In the genomic region with DNA sequence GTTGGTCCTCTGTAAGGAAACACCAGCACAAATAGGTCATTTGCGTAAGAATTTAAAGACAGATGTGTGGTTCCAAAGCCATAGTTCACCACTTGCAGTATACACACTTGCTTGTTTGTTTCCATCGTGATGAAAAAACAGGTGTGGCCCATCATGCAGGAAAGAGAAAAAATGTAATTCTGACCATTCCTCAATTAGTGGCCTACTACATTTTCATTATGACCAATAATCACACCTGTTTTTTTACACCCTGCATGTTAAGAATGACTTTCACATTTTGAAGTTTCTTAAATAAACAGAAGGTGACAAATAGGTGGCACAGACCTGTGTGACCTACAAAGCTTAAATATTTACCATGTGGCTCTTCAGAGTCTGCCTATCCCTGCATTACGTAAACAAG, we compare ENCODE assay signal across 22 cellular contexts. TPM values are rescaled to one million over a fixed set of nuclear protein-coding genes. Genes with fewer than 3 reads are reported as not detected.
DNase-seq lines count a peak whose midpoint lies in the region; ATAC-seq and TF ChIP-seq lines count a peak whose summit lies in the region.
"Had no signal": no experiment of that assay in that cellular context is flagged by ENCODE, and none has a peak within 500 bp of the region (broad histone marks: within the 10 kb centered on the region; RNA-seq: fewer than 3 reads in every experiment).

No MANE protein-coding gene starts in this region.

- H3K4me3 ChIP-seq in Loucy (ENCODE audit: low read length, poor library complexity, severe bottlenecking), result peak overlapping the region; percentile 95
- H3K4me3 ChIP-seq in smooth muscle cell, result no peak overlapping the region
- H3K4me3 ChIP-seq: mucosa of descending colon, Peyer's patch, transverse colon had no signal

- H3F3A ChIP-seq in Loucy (ENCODE audit: low read depth), result no peaks in the 10 kb centered on the region
- peaks cover 14% of the 10 kb centered on the region for H3F3A ChIP-seq in smooth muscle cell (ENCODE audit: low read depth)

- H4K20me1 ChIP-seq in Loucy (ENCODE audit: insufficient read depth, low read length, poor library complexity, severe bottlenecking) (peaks cover 26% of the 10 kb centered on the region), smooth muscle cell (ENCODE audit: low read depth) (peaks cover 21% of the 10 kb centered on the region)

- H3K36me3 Mint-ChIP-seq in activated T-cell treated with anti-CD3 and anti-CD28 coated beads, Interleukin-2, amount 50 U/mL, for 72 hours (ENCODE audit: insufficient read depth in 2 of 2), result peaks cover 0 to 4% of the 10 kb centered on the region in 2 donors
- no peaks in the 10 kb centered on the region for H3K36me3 Mint-ChIP-seq in brain

- peaks cover 42% of the 10 kb centered on the region for H3K4me1 ChIP-seq in Loucy (ENCODE audit: insufficient read depth, low read length, poor library complexity, severe bottlenecking)
- peaks cover 12% of the 10 kb centered on the region for H3K4me1 ChIP-seq in smooth muscle cell (ENCODE audit: low read depth)

- no peak for DNase-seq in activated T-cell treated with anti-CD3 and anti-CD28 coated beads, Interleukin-2, amount 50 U/mL, for 72 hours
- DNase-seq in activated T-cell treated with anti-CD3 and anti-CD28 coated beads, Interleukin-2, amount 50 U/mL, for 48 hours, result no peak
- DNase-seq in smooth muscle cell (lab: John Stamatoyannopoulos, UW; ENCODE audit: unreplicated experiment) (no peak), NCI-H226 (no peak)
- DNase-seq: ACHN; activated T-cell treated with anti-CD3 and anti-CD28 coated beads for 4 hours; dorsolateral prefrontal cortex; erythroblast; H9; left ventricle myocardium inferior; NCI-H1092 treated with DMSO at 0.1 percent for 48 hours; NCI-H774; Peyer's patch; right cardiac atrium; stimulated activated naive CD4-positive, alpha-beta T cell; transverse colon had no signal

- TF ChIP-seq CTCF in Loucy (conservative IDR thresholded peaks at IDR 0.05; ENCODE audit: low read length), result no peak
- TF ChIP-seq CTCF in brain (conservative IDR thresholded peaks at IDR 0.05), result no peak
- TF ChIP-seq CTCF in smooth muscle cell (IDR thresholded peaks at IDR 0.05; ENCODE audit: borderline replicate concordance, insufficient read depth, poor library complexity, severe bottlenecking), result no peak

- H3K79me2 ChIP-seq in Loucy (ENCODE audit: insufficient read depth, low read length) (peaks cover 27% of the 10 kb centered on the region), smooth muscle cell (ENCODE audit: low read depth) (peaks cover 27% of the 10 kb centered on the region)

- H3K4me2 ChIP-seq in Loucy (ENCODE audit: low read depth, low read length, poor library complexity, severe bottlenecking) (peak overlapping the region; percentile 97), smooth muscle cell (peak overlapping the region; percentile 75)

- H3K9me3 ChIP-seq in Loucy (ENCODE audit: insufficient read depth, low read depth, low read length) (no peaks in the 10 kb centered on the region), smooth muscle cell (replicated peaks; ENCODE audit: low read depth) (no peaks in the 10 kb centered on the region)
- H3K9me3 ChIP-seq: gastroesophageal sphincter, left ventricle myocardium inferior, mucosa of descending colon, Peyer's patch, transverse colon had no signal

- H3K27me3 Mint-ChIP-seq in activated T-cell treated with anti-CD3 and anti-CD28 coated beads, Interleukin-2, amount 50 U/mL, for 72 hours (ENCODE audit: low read depth), result no peaks in the 10 kb centered on the region
- H3K27me3 Mint-ChIP-seq in brain, result peaks cover 4% of the 10 kb centered on the region

- H3K36me3 ChIP-seq in Loucy (ENCODE audit: insufficient read depth, low read length) (no peaks in the 10 kb centered on the region), smooth muscle cell (ENCODE audit: low read depth) (no peaks in the 10 kb centered on the region)
- H3K36me3 ChIP-seq: left ventricle myocardium inferior, Peyer's patch, transverse colon had no signal

- no peaks in the 10 kb centered on the region for H3K9me2 ChIP-seq in Loucy (replicated peaks; ENCODE audit: low read depth, low read length)

- H3K9ac ChIP-seq in Loucy (ENCODE audit: low read depth, low read length, poor library complexity, severe bottlenecking), result peak overlapping the region; percentile 82
- no peak overlapping the region for H3K9ac ChIP-seq in smooth muscle cell (ENCODE audit: low read depth)

- H2AFZ ChIP-seq in Loucy (ENCODE audit: low read length) (peak overlapping the region; percentile 99; the same call in 1 of the 2 replicates), smooth muscle cell (ENCODE audit: low read depth) (no peak overlapping the region)

- H3K27me3 ChIP-seq in Loucy (ENCODE audit: insufficient read depth, low read length, poor library complexity, severe bottlenecking) (no peaks in the 10 kb centered on the region), smooth muscle cell (ENCODE audit: low read depth) (no peaks in the 10 kb centered on the region)
- H3K27me3 ChIP-seq: dorsolateral prefrontal cortex, gastroesophageal sphincter, Peyer's patch, transverse colon had no signal

- no peaks in the 10 kb centered on the region for H3K9me3 Mint-ChIP-seq in activated T-cell treated with anti-CD3 and anti-CD28 coated beads, Interleukin-2, amount 50 U/mL, for 72 hours
- peaks cover 0 to 3% (median 0%) of the 10 kb centered on the region in 5 experiments for H3K9me3 Mint-ChIP-seq in brain
- H3K9me3 Mint-ChIP-seq: H9 had no signal

- peak overlapping the region; percentile 64 for H3K27ac ChIP-seq in smooth muscle cell (ENCODE audit: low read depth)
- H3K27ac ChIP-seq: gastroesophageal sphincter, left ventricle myocardium inferior, Peyer's patch, transverse colon had no signal

- H3K4me1 Mint-ChIP-seq in activated T-cell treated with anti-CD3 and anti-CD28 coated beads, Interleukin-2, amount 50 U/mL, for 72 hours (ENCODE audit: low read depth), result peaks cover 24% of the 10 kb centered on the region
- peaks cover 32% of the 10 kb centered on the region for H3K4me1 Mint-ChIP-seq in brain

- peak overlapping the region in 1 of 2 donors; percentile 93 for H3K4me3 Mint-ChIP-seq in activated T-cell treated with anti-CD3 and anti-CD28 coated beads, Interleukin-2, amount 50 U/mL, for 72 hours
- H3K4me3 Mint-ChIP-seq in brain, result peak overlapping the region; percentile 92 to 96 (median 95)

- peak overlapping the region; percentile 97 for H3K27ac Mint-ChIP-seq in activated T-cell treated with anti-CD3 and anti-CD28 coated beads, Interleukin-2, amount 50 U/mL, for 72 hours
- H3K27ac Mint-ChIP-seq in brain, result peak overlapping the region in 1 of 5 experiments; percentile 96

- no peak for ATAC-seq in activated T-cell treated with anti-CD3 and anti-CD28 coated beads, Interleukin-2, amount 50 U/mL, for 72 hours (replicated peaks in 1 of 2)
- ATAC-seq in HG03442 (IDR thresholded peaks at IDR 0.05; ENCODE audit: unreplicated experiment) (no peak), GM21529 (IDR thresholded peaks at IDR 0.05; ENCODE audit: unreplicated experiment) (no peak)
- ATAC-seq: gastroesophageal sphincter, mucosa of descending colon, right cardiac atrium had no signal

- WGBS in smooth muscle cell (ENCODE audit: low lambda C conversion rate), result 81% methylated on average over 3 of the region's 3 CpGs

RNA-seq across cellular contexts. Expression of a gene that starts 2.2 kb away (rescaled TPM):
- 10 to 100 TPM; 23.3 to 25.5 TPM for total RNA-seq in activated T-cell treated with anti-CD3 and anti-CD28 coated beads, Interleukin-2, amount 50 U/mL, for 72 hours
- polyA plus RNA-seq in brain (ENCODE audit: insufficient read depth, low read depth, low replicate concordance) (8.8 TPM), smooth muscle cell (10.2 and 15.5 TPM in 2 replicates)
- total RNA-seq in smooth muscle cell, result 25.4 and 32.0 TPM in 2 replicates
